Comparison of ENCODE assay signal across 27 cellular contexts in the genomic region with DNA sequence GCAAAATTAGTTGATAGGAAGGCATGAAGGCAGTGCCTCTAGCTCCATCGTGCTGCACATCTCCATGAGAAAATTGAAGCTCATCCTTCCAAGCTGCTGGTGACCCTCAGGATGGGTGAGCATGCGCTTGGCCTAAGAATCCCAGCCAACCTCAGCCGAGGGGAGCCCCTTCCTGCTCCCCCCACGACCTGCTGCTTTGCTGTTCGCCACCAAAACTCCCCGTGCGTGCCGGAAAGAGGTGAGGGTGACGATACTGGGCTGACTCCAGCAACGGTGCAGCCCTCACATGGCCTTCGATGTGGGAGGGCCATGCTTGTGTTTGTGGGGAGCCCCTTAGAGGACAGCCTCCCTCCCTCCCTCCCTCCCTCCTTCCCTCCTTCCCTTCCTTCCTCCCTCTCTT.
DNase-seq lines count a peak whose midpoint lies in the region; ATAC-seq, FAIRE-seq and TF ChIP-seq lines count a peak whose summit lies in the region.
"Had no signal": no experiment of that assay in that cellular context is flagged by ENCODE, and none has a peak within 500 bp of the region (broad histone marks: within the 10 kb centered on the region; RNA-seq: fewer than 3 reads in every experiment).

No MANE protein-coding gene starts in this region.

- H3K9ac ChIP-seq in H1 (replicated peaks in 1 of 4; ENCODE audit: extremely low read depth in 1 of 4, low read depth in 3 of 4, low read length in 3 of 4) = no peak overlapping the region
- H3K9ac ChIP-seq: BLaER1 had no signal

- no peak overlapping the region for H3K27ac Mint-ChIP-seq in natural killer cell treated with Interleukin-12 subunit alpha and Interleukin-12 subunit beta and Interleukin-15 and Interleukin-18, amount 100 ng/mL, for 72 hours
- H3K27ac Mint-ChIP-seq in natural killer cell (no peak overlapping the region), glutamatergic neuron (ENCODE audit: unreplicated experiment) (no peak overlapping the region)
- H3K27ac Mint-ChIP-seq: CD14-positive monocyte; CD4-positive, alpha-beta memory T cell; CD4-positive, CD25-positive, alpha-beta regulatory T cell; CD8-positive, alpha-beta memory T cell had no signal

- H3K14ac ChIP-seq in H1 (ENCODE audit: insufficient read length) = no peak overlapping the region

- ATAC-seq in natural killer cell treated with Interleukin-12 subunit alpha and Interleukin-12 subunit beta and Interleukin-15 and Interleukin-18, amount 100 ng/mL, for 72 hours = no peak
- no peak for ATAC-seq in natural killer cell
- no peak for ATAC-seq in upper lobe of right lung
- no peak for ATAC-seq in HG03571 (IDR thresholded peaks at IDR 0.05; ENCODE audit: unreplicated experiment)

- CTCF ChIA-PET in H1 (lab: Charles Lee; ENCODE audit: partially characterized antibody) = interaction anchor here (1.4 kb wide), 1 partner anchor 99 kb away, joined by 5 read pairs; no protein-coding TSS in a partner anchor

- TF ChIP-seq POLR2A in H1 (IDR thresholded peaks at IDR 0.05; ENCODE audit: control extremely low read depth in 1 of 2, low read depth in 2 of 2, low read length in 2 of 2) = no peak

- H3K4me3 ChIP-seq in H1 (ENCODE audit: extremely low read depth in 1 of 4, insufficient read depth in 2 of 4, low read depth in 3 of 4, low read length in 4 of 4) (no peak overlapping the region), upper lobe of right lung (no peak overlapping the region)
- H3K4me3 ChIP-seq: BLaER1 had no signal

- TF ChIP-seq CTCF in natural killer cell (IDR thresholded peaks at IDR 0.05) (no peak), H1 (IDR thresholded peaks at IDR 0.05; ENCODE audit: control extremely low read depth in 1 of 3, insufficient read depth in 1 of 3, low read depth in 1 of 3, low read length in 3 of 3) (no peak), upper lobe of right lung (IDR thresholded peaks at IDR 0.05) (no peak), glutamatergic neuron (IDR thresholded peaks at IDR 0.05; ENCODE audit: partially characterized antibody, unreplicated experiment) (no peak)

- H3K4me3 Mint-ChIP-seq in natural killer cell treated with Interleukin-12 subunit alpha and Interleukin-12 subunit beta and Interleukin-15 and Interleukin-18, amount 100 ng/mL, for 72 hours = no peak overlapping the region
- H3K4me3 Mint-ChIP-seq in natural killer cell (no peak overlapping the region), glutamatergic neuron (ENCODE audit: unreplicated experiment) (no peak overlapping the region)
- H3K4me3 Mint-ChIP-seq: CD14-positive monocyte; CD4-positive, alpha-beta memory T cell; CD4-positive, CD25-positive, alpha-beta regulatory T cell; CD8-positive, alpha-beta memory T cell had no signal

- H4K91ac ChIP-seq in H1 (replicated peaks; ENCODE audit: insufficient read length, low read length) = no peak overlapping the region

- no peak for FAIRE-seq in H1 (lab: Jason Lieb, UNC)
- FAIRE-seq: A204.1, G401.6, GM12891, GM19239 had no signal

- H3K56ac ChIP-seq in H1 (replicated peaks; ENCODE audit: insufficient read length, low read depth, low read length) = no peak overlapping the region

- H2BK20ac ChIP-seq in H1 (ENCODE audit: low read length) = no peak overlapping the region

- no peak overlapping the region for H2AFZ ChIP-seq in H1 (ENCODE audit: low read length)

- no peak for TF ChIP-seq EP300 in H1 (IDR thresholded peaks at IDR 0.05; ENCODE audit: borderline replicate concordance in 1 of 2, low read depth in 2 of 2, low read length in 2 of 2)

- WGBS in H1 (ENCODE audit: extremely low coverage in 1 of 2, insufficient coverage in 1 of 2, insufficient read length in 1 of 2, insufficient replicate concordance in 2 of 2, low coverage in 1 of 2, low lambda C conversion rate in 2 of 2, missing lambda C conversion rate in 1 of 2), 2 experiments = 84% methylated on average over 11 of the region's 11 CpGs; no CpG with 5 or more reads in 1 of the 2 experiments

- H3K27me3 Mint-ChIP-seq in natural killer cell treated with Interleukin-12 subunit alpha and Interleukin-12 subunit beta and Interleukin-15 and Interleukin-18, amount 100 ng/mL, for 72 hours = peaks cover 0 to 6% of the 10 kb centered on the region in 2 donors
- H3K27me3 Mint-ChIP-seq in natural killer cell (ENCODE audit: low read depth in 2 of 2) (peaks cover 0 to 2% of the 10 kb centered on the region in 2 donors), glutamatergic neuron (ENCODE audit: unreplicated experiment) (peaks cover 8% of the 10 kb centered on the region)

- no peak overlapping the region for H2AK5ac ChIP-seq in H1 (ENCODE audit: low read depth, low read length)

- peaks cover 6% of the 10 kb centered on the region in 2 experiments; a peak in 1 of 4 replicates for H3K9me3 ChIP-seq in H1 (ENCODE audit: insufficient read depth in 2 of 2, low read depth in 1 of 2, low read length in 1 of 2)
- no peaks in the 10 kb centered on the region for H3K9me3 ChIP-seq in upper lobe of right lung
- H3K9me3 ChIP-seq: BE2C had no signal

- H3K4me1 ChIP-seq in H1 (replicated peaks in 1 of 4; ENCODE audit: control insufficient read depth in 3 of 4, insufficient read depth in 4 of 4, low read length in 3 of 4) = no peaks in the 10 kb centered on the region
- no peaks in the 10 kb centered on the region for H3K4me1 ChIP-seq in upper lobe of right lung
- H3K4me1 ChIP-seq: BE2C, BLaER1 had no signal

- H3K79me1 ChIP-seq in H1 (ENCODE audit: low read depth, low read length) = no peaks in the 10 kb centered on the region

- peak overlapping the region; percentile 72; the same call in 1 of the 2 replicates for H2BK15ac ChIP-seq in H1 (ENCODE audit: low read length)

- H3K23me2 ChIP-seq in H1 (ENCODE audit: low read depth, low read length) = no peaks in the 10 kb centered on the region

- no peaks in the 10 kb centered on the region for H4K20me1 ChIP-seq in H1 (replicated peaks in 1 of 2; ENCODE audit: control insufficient read depth in 1 of 2, insufficient read depth in 2 of 2, low read length in 2 of 2)
- H4K20me1 ChIP-seq: BLaER1 had no signal

- POLR2A ChIA-PET in H1 (lab: Charles Lee; ENCODE audit: partially characterized antibody) = no interaction called here

- no peaks in the 10 kb centered on the region for H3K79me2 ChIP-seq in H1 (ENCODE audit: control insufficient read depth in 1 of 2, insufficient read depth in 2 of 2, low read length in 2 of 2)

- H2BK12ac ChIP-seq in H1 (ENCODE audit: low read depth, low read length) = no peak overlapping the region

- H3K36me3 ChIP-seq in H1 (ENCODE audit: control insufficient read depth in 2 of 4, insufficient read depth in 4 of 4, low read length in 3 of 4) = no peaks in the 10 kb centered on the region
- H3K36me3 ChIP-seq in upper lobe of right lung = no peaks in the 10 kb centered on the region
- H3K36me3 ChIP-seq: BE2C, BLaER1 had no signal

- H3K27me3 ChIP-seq in H1 (replicated peaks in 1 of 4; ENCODE audit: control insufficient read depth in 3 of 4, extremely low read depth in 1 of 4, insufficient read depth in 3 of 4, low read length in 3 of 4) (no peaks in the 10 kb centered on the region; a peak in 1 of 7 replicates), upper lobe of right lung (peaks cover 13% of the 10 kb centered on the region)
- H3K27me3 ChIP-seq: BE2C, BLaER1 had no signal

- no peaks in the 10 kb centered on the region for H3K9me3 Mint-ChIP-seq in natural killer cell treated with Interleukin-12 subunit alpha and Interleukin-12 subunit beta and Interleukin-15 and Interleukin-18, amount 100 ng/mL, for 72 hours
- H3K9me3 Mint-ChIP-seq in natural killer cell = peaks cover 0 to 2% of the 10 kb centered on the region in 2 donors
- H3K9me3 Mint-ChIP-seq in glutamatergic neuron (ENCODE audit: unreplicated experiment) = peaks cover 12% of the 10 kb centered on the region

- H3K23ac ChIP-seq in H1 (ENCODE audit: insufficient read length) = no peak overlapping the region

- no peak overlapping the region for H2BK120ac ChIP-seq in H1 (replicated peaks; ENCODE audit: low read depth, low read length)

- no peak overlapping the region for H3K18ac ChIP-seq in H1 (ENCODE audit: extremely low read depth, low read length)

- H3K4me2 ChIP-seq in H1 (ENCODE audit: insufficient read depth in 1 of 2, low read depth in 2 of 2, low read length in 2 of 2) = no peak overlapping the region
- H3K4me2 ChIP-seq: BLaER1 had no signal

- intact Hi-C loops in natural killer cell (cut with micrococcal nuclease) = no loop called here
- intact Hi-C loops in upper lobe of right lung (cut with DNase I) = no loop called here

- H4K8ac ChIP-seq in H1 (ENCODE audit: extremely low read depth, insufficient read depth, low read length) = no peak overlapping the region

- no peak overlapping the region for H3K4ac ChIP-seq in H1 (replicated peaks; ENCODE audit: insufficient read length, low read depth, low read length)

- H3K4me1 Mint-ChIP-seq in natural killer cell treated with Interleukin-12 subunit alpha and Interleukin-12 subunit beta and Interleukin-15 and Interleukin-18, amount 100 ng/mL, for 72 hours (ENCODE audit: low read depth in 2 of 2) = no peaks in the 10 kb centered on the region
- H3K4me1 Mint-ChIP-seq in natural killer cell (no peaks in the 10 kb centered on the region), glutamatergic neuron (ENCODE audit: low read depth, unreplicated experiment) (no peaks in the 10 kb centered on the region)
- H3K4me1 Mint-ChIP-seq: CD14-positive monocyte; CD4-positive, alpha-beta memory T cell; CD4-positive, CD25-positive, alpha-beta regulatory T cell; CD8-positive, alpha-beta memory T cell had no signal

- no peaks in the 10 kb centered on the region for H3K36me3 Mint-ChIP-seq in natural killer cell treated with Interleukin-12 subunit alpha and Interleukin-12 subunit beta and Interleukin-15 and Interleukin-18, amount 100 ng/mL, for 72 hours
- no peaks in the 10 kb centered on the region for H3K36me3 Mint-ChIP-seq in natural killer cell
- peaks cover 10% of the 10 kb centered on the region for H3K36me3 Mint-ChIP-seq in glutamatergic neuron (ENCODE audit: unreplicated experiment)
- H3K36me3 Mint-ChIP-seq: CD14-positive monocyte; CD4-positive, alpha-beta memory T cell; CD4-positive, CD25-positive, alpha-beta regulatory T cell; CD8-positive, alpha-beta memory T cell had no signal

- no peak overlapping the region for H4K5ac ChIP-seq in H1 (ENCODE audit: insufficient read length, low read depth, low read length)

- TF ChIP-seq RAD21 in H1 (IDR thresholded peaks at IDR 0.05 in 1 of 2, conservative IDR thresholded peaks at IDR 0.05 in 1 of 2; ENCODE audit: low read depth in 2 of 2, low read length in 2 of 2) = no peak

- H3K27ac ChIP-seq in H1 (ENCODE audit: low read depth, low read length) = no peak overlapping the region
- H3K27ac ChIP-seq in upper lobe of right lung = no peak overlapping the region
- H3K27ac ChIP-seq: BLaER1 had no signal

- no peak overlapping the region for H2BK5ac ChIP-seq in H1 (ENCODE audit: low read depth, low read length)

- peak; percentile 18 for DNase-seq in natural killer cell treated with Interleukin-12 subunit alpha and Interleukin-12 subunit beta and Interleukin-15 and Interleukin-18, amount 100 ng/mL, for 72 hours (ENCODE audit: low spot score)
- DNase-seq in natural killer cell (no peak), H1 (ENCODE audit: low read depth in 1 of 2, low spot score in 2 of 2) (no peak), upper lobe of right lung (peak; percentile 36), glutamatergic neuron (no peak)
- DNase-seq: 8988T; ACHN; BE2C; C1 segment of cervical spinal cord; CD4-positive, alpha-beta memory T cell; CD4-positive, CD25-positive, alpha-beta regulatory T cell; COR-L47; DMS 273 treated with DMSO at 0.1 percent for 48 hours; DMS153; DMS53; DMS79; DND-41; EL; GF-D8 had no signal

Comparison
In these comparisons a context has a peak if more than half of its experiments do, and no peak if none do; other contexts are left out.
1. DNase-seq: peak in natural killer cell treated with Interleukin-12 subunit alpha and Interleukin-12 subunit beta and Interleukin-15 and Interleukin-18, amount 100 ng/mL, for 72 hours (single experiment) and upper lobe of right lung (single experiment); none in natural killer cell (single experiment), H1 (0 of 2) and glutamatergic neuron (single experiment).